In the genomic region with DNA sequence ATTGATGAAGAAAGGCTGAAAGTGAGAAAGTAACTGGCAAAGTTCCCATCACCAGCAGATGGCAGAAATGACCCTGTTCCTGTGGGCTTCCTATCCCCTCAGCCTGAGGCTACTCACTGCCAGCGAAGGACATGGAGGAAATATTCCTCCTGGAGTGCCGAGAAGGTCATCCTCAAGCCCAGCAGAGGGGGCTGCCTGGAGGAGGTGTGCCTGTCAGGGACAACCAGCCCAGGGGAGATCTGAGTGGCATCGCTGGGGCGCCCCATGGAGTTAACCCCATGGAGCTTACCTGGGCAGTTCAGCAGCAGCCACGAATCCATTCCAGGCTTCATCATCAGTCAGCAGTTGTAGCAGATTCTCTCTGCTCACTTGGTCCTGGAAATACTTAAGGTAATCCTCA, we compare ENCODE assay signal across 11 cellular contexts. TPM values are rescaled to one million over a fixed set of nuclear protein-coding genes. Genes with fewer than 3 reads are reported as not detected.
DNase-seq lines count a peak whose midpoint lies in the region; ATAC-seq, FAIRE-seq and TF ChIP-seq lines count a peak whose summit lies in the region.
"Not testable (repeated sequence)": the region's sequence is repeated elsewhere in the genome, so short reads cannot be mapped to it uniquely, and the experiment has no call there.
"Had no signal": no experiment of that assay in that cellular context is flagged by ENCODE, and none has a peak within 500 bp of the region (broad histone marks: within the 10 kb centered on the region; RNA-seq: fewer than 3 reads in every experiment).

No MANE protein-coding gene starts in this region.

- TF ChIP-seq EP300 in H1 (IDR thresholded peaks at IDR 0.05; ENCODE audit: borderline replicate concordance in 1 of 2, low read depth in 2 of 2, low read length in 2 of 2) = not testable (repeated sequence)

- H3K4ac ChIP-seq in H1 (replicated peaks; ENCODE audit: insufficient read length, low read depth, low read length) = not testable (repeated sequence)

- CTCF ChIA-PET in WTC11 (lab: Charles Lee) (interaction anchor here (0.7 to 1.6 kb wide), 6 partner anchors 9 to 256 kb away, joined by 3 to 10 read pairs (median 4); partner anchors contain the start of gene APOL2), H1 (lab: Charles Lee; ENCODE audit: partially characterized antibody) (interaction anchor here (0.9 to 2.0 kb wide), 4 partner anchors 9 to 55 kb away, joined by 3 to 8 read pairs (median 6); no protein-coding TSS in a partner anchor)

- intact Hi-C loops in vagina (cut with DNase I) = not testable (repeated sequence)

- 77% methylated on average over 5 of the region's 5 CpGs; no CpG with 5 or more reads in 1 of the 2 experiments for WGBS in H1 (ENCODE audit: extremely low coverage in 1 of 2, insufficient coverage in 1 of 2, insufficient read length in 1 of 2, insufficient replicate concordance in 2 of 2, low coverage in 1 of 2, low lambda C conversion rate in 2 of 2, missing lambda C conversion rate in 1 of 2), 2 experiments

- TF ChIP-seq RAD21 in H1 (IDR thresholded peaks at IDR 0.05 in 1 of 2, conservative IDR thresholded peaks at IDR 0.05 in 1 of 2; ENCODE audit: low read depth in 2 of 2, low read length in 2 of 2) = peak; percentile 36 to 53

- H3K4me3 ChIP-seq in Loucy (ENCODE audit: low read length, poor library complexity, severe bottlenecking); H1 (ENCODE audit: extremely low read depth in 1 of 4, insufficient read depth in 2 of 4, low read depth in 3 of 4, low read length in 4 of 4); vagina: not testable (repeated sequence)

- POLR2A ChIA-PET in WTC11 (lab: Charles Lee); H1 (lab: Charles Lee; ENCODE audit: partially characterized antibody): not testable (repeated sequence)

- H3K36me3 Mint-ChIP-seq in WTC11 = peaks cover 18% of the 10 kb centered on the region
- H3K36me3 Mint-ChIP-seq in natural killer cell treated with Interleukin-12 subunit alpha and Interleukin-12 subunit beta and Interleukin-15 and Interleukin-18, amount 100 ng/mL, for 72 hours = peaks cover 54% of the 10 kb centered on the region

- not testable (repeated sequence) for H3K79me2 ChIP-seq in Loucy (ENCODE audit: insufficient read depth, low read length); H1 (ENCODE audit: control insufficient read depth in 1 of 2, insufficient read depth in 2 of 2, low read length in 2 of 2)

- H3K23ac ChIP-seq in H1 (ENCODE audit: insufficient read length) = not testable (repeated sequence)

- H3K18ac ChIP-seq in H1 (ENCODE audit: extremely low read depth, low read length) = not testable (repeated sequence)

- not testable (repeated sequence) for H2AK5ac ChIP-seq in H1 (ENCODE audit: low read depth, low read length)

- H2BK20ac ChIP-seq in H1 (ENCODE audit: low read length) = not testable (repeated sequence)

- not testable (repeated sequence) for H3K9me3 Mint-ChIP-seq in WTC11; natural killer cell treated with Interleukin-12 subunit alpha and Interleukin-12 subunit beta and Interleukin-15 and Interleukin-18, amount 100 ng/mL, for 72 hours

- not testable (repeated sequence) for H2BK15ac ChIP-seq in H1 (ENCODE audit: low read length)

- FAIRE-seq in GM12891 (lab: Jason Lieb, UNC) (peak; percentile 83), H1 (lab: Jason Lieb, UNC) (peak; percentile 100)

- not testable (repeated sequence) for H3K14ac ChIP-seq in H1 (ENCODE audit: insufficient read length)

- H3F3A ChIP-seq in Loucy (ENCODE audit: low read depth) = not testable (repeated sequence)

- H3K4me1 ChIP-seq in Loucy (ENCODE audit: insufficient read depth, low read length, poor library complexity, severe bottlenecking) = peaks cover 15% of the 10 kb centered on the region
- not testable (repeated sequence) for H3K4me1 ChIP-seq in H1 (replicated peaks in 1 of 4; ENCODE audit: control insufficient read depth in 3 of 4, insufficient read depth in 4 of 4, low read length in 3 of 4)
- peaks cover 13% of the 10 kb centered on the region for H3K4me1 ChIP-seq in vagina

- not testable (repeated sequence) for H3K4me3 Mint-ChIP-seq in WTC11; natural killer cell treated with Interleukin-12 subunit alpha and Interleukin-12 subunit beta and Interleukin-15 and Interleukin-18, amount 100 ng/mL, for 72 hours

- not testable (repeated sequence) for DNase-seq in GM12891 (ENCODE audit: insufficient read length, low spot score); natural killer cell treated with Interleukin-12 subunit alpha and Interleukin-12 subunit beta and Interleukin-15 and Interleukin-18, amount 100 ng/mL, for 72 hours (ENCODE audit: low spot score)
- DNase-seq in WTC11 (ENCODE audit: low spot score) (peak; percentile 49), H1 (ENCODE audit: low read depth in 1 of 2, low spot score in 2 of 2) (peak; percentile 27 to 52), iPS-NIHi7 (ENCODE audit: extremely low spot score) (peak; percentile 35), vagina (ENCODE audit: extremely low spot score in 2 of 2) (peak; percentile 40 to 74)
- DNase-seq in activated effector memory CD4-positive, alpha-beta T cell treated with anti-CD3 and anti-CD28 coated beads, Interleukin-2, amount 50 U/mL, for 16 hours = peak; percentile 49

- not testable (repeated sequence) for H3K4me2 ChIP-seq in Loucy (ENCODE audit: low read depth, low read length, poor library complexity, severe bottlenecking); H1 (ENCODE audit: insufficient read depth in 1 of 2, low read depth in 2 of 2, low read length in 2 of 2)

- H3K9ac ChIP-seq in Loucy (ENCODE audit: low read depth, low read length, poor library complexity, severe bottlenecking); H1 (replicated peaks in 1 of 4; ENCODE audit: extremely low read depth in 1 of 4, low read depth in 3 of 4, low read length in 3 of 4): not testable (repeated sequence)

- not testable (repeated sequence) for H3K79me1 ChIP-seq in H1 (ENCODE audit: low read depth, low read length)

- H4K20me1 ChIP-seq in Loucy (ENCODE audit: insufficient read depth, low read length, poor library complexity, severe bottlenecking); H1 (replicated peaks in 1 of 2; ENCODE audit: control insufficient read depth in 1 of 2, insufficient read depth in 2 of 2, low read length in 2 of 2): not testable (repeated sequence)

- H3K36me3 ChIP-seq in Loucy (ENCODE audit: insufficient read depth, low read length); H1 (ENCODE audit: control insufficient read depth in 2 of 4, insufficient read depth in 4 of 4, low read length in 3 of 4): not testable (repeated sequence)
- peaks cover 0 to 57% of the 10 kb centered on the region in 2 donors for H3K36me3 ChIP-seq in vagina

- not testable (repeated sequence) for H4K8ac ChIP-seq in H1 (ENCODE audit: extremely low read depth, insufficient read depth, low read length)

- not testable (repeated sequence) for H3K9me2 ChIP-seq in Loucy (replicated peaks; ENCODE audit: low read depth, low read length)

- H3K4me1 Mint-ChIP-seq in WTC11 = not testable (repeated sequence)
- H3K4me1 Mint-ChIP-seq in natural killer cell treated with Interleukin-12 subunit alpha and Interleukin-12 subunit beta and Interleukin-15 and Interleukin-18, amount 100 ng/mL, for 72 hours (ENCODE audit: low read depth in 2 of 2) = peaks cover 38 to 50% of the 10 kb centered on the region in 2 donors

- H3K27ac ChIP-seq in H1 (ENCODE audit: low read depth, low read length); vagina: not testable (repeated sequence)

- not testable (repeated sequence) for H3K27ac Mint-ChIP-seq in WTC11
- H3K27ac Mint-ChIP-seq in natural killer cell treated with Interleukin-12 subunit alpha and Interleukin-12 subunit beta and Interleukin-15 and Interleukin-18, amount 100 ng/mL, for 72 hours = peak overlapping the region; percentile 20 to 78

- H2BK120ac ChIP-seq in H1 (replicated peaks; ENCODE audit: low read depth, low read length) = not testable (repeated sequence)

- not testable (repeated sequence) for H2AFZ ChIP-seq in Loucy (ENCODE audit: low read length); H1 (ENCODE audit: low read length)

- H3K27me3 Mint-ChIP-seq in WTC11 (ENCODE audit: low read depth); natural killer cell treated with Interleukin-12 subunit alpha and Interleukin-12 subunit beta and Interleukin-15 and Interleukin-18, amount 100 ng/mL, for 72 hours: not testable (repeated sequence)

- not testable (repeated sequence) for H3K23me2 ChIP-seq in H1 (ENCODE audit: low read depth, low read length)

- H4K5ac ChIP-seq in H1 (ENCODE audit: insufficient read length, low read depth, low read length) = not testable (repeated sequence)

- H3K27me3 ChIP-seq in Loucy (ENCODE audit: insufficient read depth, low read length, poor library complexity, severe bottlenecking); H1 (replicated peaks in 1 of 4; ENCODE audit: control insufficient read depth in 3 of 4, extremely low read depth in 1 of 4, insufficient read depth in 3 of 4, low read length in 3 of 4); vagina: not testable (repeated sequence)

- TF ChIP-seq CTCF in Loucy (conservative IDR thresholded peaks at IDR 0.05; ENCODE audit: low read length) (0 out of 2 replicates have a peak, but pooled peaks have one; percentile 18), H1 (IDR thresholded peaks at IDR 0.05; ENCODE audit: control extremely low read depth in 1 of 3, insufficient read depth in 1 of 3, low read depth in 1 of 3, low read length in 3 of 3) (peak; percentile 30 to 50 (median 44))
- not testable (repeated sequence) for TF ChIP-seq CTCF in WTC11 (IDR thresholded peaks at IDR 0.05); vagina (IDR thresholded peaks at IDR 0.05)

- not testable (repeated sequence) for H3K56ac ChIP-seq in H1 (replicated peaks; ENCODE audit: insufficient read length, low read depth, low read length)

- ATAC-seq in WTC11 = peak; percentile 97
- ATAC-seq in natural killer cell treated with Interleukin-12 subunit alpha and Interleukin-12 subunit beta and Interleukin-15 and Interleukin-18, amount 100 ng/mL, for 72 hours = not testable (repeated sequence)

- not testable (repeated sequence) for H3K9me3 ChIP-seq in Loucy (ENCODE audit: insufficient read depth, low read depth, low read length); H1 (ENCODE audit: insufficient read depth in 2 of 2, low read depth in 1 of 2, low read length in 1 of 2); vagina

- not testable (repeated sequence) for H2BK12ac ChIP-seq in H1 (ENCODE audit: low read depth, low read length)

- not testable (repeated sequence) for TF ChIP-seq POLR2A in GM12891 (IDR thresholded peaks at IDR 0.05; ENCODE audit: low read depth, low read length); H1 (IDR thresholded peaks at IDR 0.05; ENCODE audit: control extremely low read depth in 1 of 2, low read depth in 2 of 2, low read length in 2 of 2); vagina (IDR thresholded peaks at IDR 0.05)

- not testable (repeated sequence) for H2BK5ac ChIP-seq in H1 (ENCODE audit: low read depth, low read length)

- not testable (repeated sequence) for H4K91ac ChIP-seq in H1 (replicated peaks; ENCODE audit: insufficient read length, low read length)

RNA-seq across cellular contexts. Expression of gene APOL2, which starts 8.3 kb away (rescaled TPM):
- 22.2 TPM for polyA plus RNA-seq in GM12891 (2012; ENCODE audit: low read depth, missing spikeins)
- total RNA-seq in WTC11 (2021) (11.2 to 12.5 TPM (median 12.4 TPM) in 3 replicates), vagina (63.8 TPM)
- total RNA-seq in H1 (2021; fragmentation: NEBNext Ultra II Directional; extraction: Animal tissue kit (Norgen Biotek cat#: 25700)) = 11.0 and 12.0 TPM in 2 replicates
- polyA plus RNA-seq in H1 (2011; rRNA removed) = 7.8 and 8.1 TPM in 2 replicates
- polyA plus RNA-seq in H1 (2011; cell fraction: cytosol; rRNA removed) = 10.3 TPM
- polyA plus RNA-seq in H1 (2011; cell fraction: nucleus; rRNA removed) = 14.1 TPM
- polyA plus RNA-seq in H1 (2012, experiment 1 of 2) = 13.9 to 18.7 TPM (median 16.3 TPM) in 4 replicates
- 3.6 TPM for polyA plus RNA-seq in H1 (2012, experiment 2 of 2)
- polyA plus RNA-seq in H1 (2013, experiment 1 of 2) = 5.3 TPM
- 4.5 TPM for polyA plus RNA-seq in H1 (2013, experiment 2 of 2)
- 16.0 and 25.7 TPM in 2 replicates for polyA minus RNA-seq in H1 (2011; rRNA and poly(A)+ RNA removed)
- polyA minus RNA-seq in H1 (2011; cell fraction: cytosol; rRNA and poly(A)+ RNA removed) = 7.4 TPM
- 8.8 TPM for polyA minus RNA-seq in H1 (2011; cell fraction: nucleus; rRNA and poly(A)+ RNA removed)
- 100 to 1,000 TPM in 1 of 2 donors, 10 to 100 TPM in 1; 92.1 to 231 TPM for total RNA-seq in natural killer cell treated with Interleukin-12 subunit alpha and Interleukin-12 subunit beta and Interleukin-15 and Interleukin-18, amount 100 ng/mL, for 72 hours

RNA-seq across cellular contexts. Expression of gene APOL1, which starts 21.9 kb away (rescaled TPM):
- polyA plus RNA-seq in GM12891 (2012; ENCODE audit: low read depth, missing spikeins) = 46.5 TPM
- 0.27 to 0.41 TPM (median 0.35 TPM) in 3 replicates for total RNA-seq in WTC11 (2021)
- not detected in 2 replicates for total RNA-seq in H1 (2021; fragmentation: NEBNext Ultra II Directional; extraction: Animal tissue kit (Norgen Biotek cat#: 25700))
- polyA plus RNA-seq in H1 (2011; rRNA removed) = not detected in 2 replicates
- 0.05 TPM for polyA plus RNA-seq in H1 (2011; cell fraction: cytosol; rRNA removed)
- not detected for polyA plus RNA-seq in H1 (2011; cell fraction: nucleus; rRNA removed)
- polyA plus RNA-seq in H1 (2012, experiment 1 of 2) = not detected in 4 replicates
- polyA plus RNA-seq in H1 (2012, experiment 2 of 2) = not detected
- polyA plus RNA-seq in H1 (2013, experiment 1 of 2) = not detected
- not detected for polyA plus RNA-seq in H1 (2013, experiment 2 of 2)
- polyA minus RNA-seq in H1 (2011; rRNA and poly(A)+ RNA removed) = not detected in 2 replicates
- not detected for polyA minus RNA-seq in H1 (2011; cell fraction: cytosol; rRNA and poly(A)+ RNA removed)
- not detected for polyA minus RNA-seq in H1 (2011; cell fraction: nucleus; rRNA and poly(A)+ RNA removed)
- total RNA-seq in natural killer cell treated with Interleukin-12 subunit alpha and Interleukin-12 subunit beta and Interleukin-15 and Interleukin-18, amount 100 ng/mL, for 72 hours = 100 to 1,000 TPM in 1 of 2 donors, 10 to 100 TPM in 1; 42.2 to 129 TPM
- 28.5 TPM for total RNA-seq in vagina

RNA-seq across cellular contexts. Expression of gene APOL4, which starts 29.4 kb away (rescaled TPM):
- polyA plus RNA-seq in GM12891 (2012; ENCODE audit: low read depth, missing spikeins) = 0.14 TPM
- total RNA-seq in WTC11 (2021) (0.07 to 0.31 TPM in 2 of 3 replicates, not detected in the other), vagina (4.2 TPM)
- total RNA-seq in H1 (2021; fragmentation: NEBNext Ultra II Directional; extraction: Animal tissue kit (Norgen Biotek cat#: 25700)) = not detected in 2 replicates
- 0.02 TPM in 1 of 2 replicates, not detected in the other for polyA plus RNA-seq in H1 (2011; rRNA removed)
- polyA plus RNA-seq in H1 (2011; cell fraction: cytosol; rRNA removed) = not detected
- not detected for polyA plus RNA-seq in H1 (2011; cell fraction: nucleus; rRNA removed)
- polyA plus RNA-seq in H1 (2012, experiment 1 of 2) = not detected in 4 replicates
- polyA plus RNA-seq in H1 (2012, experiment 2 of 2) = 0.08 TPM
- not detected for polyA plus RNA-seq in H1 (2013, experiment 1 of 2)
- 0.02 TPM for polyA plus RNA-seq in H1 (2013, experiment 2 of 2)
- polyA minus RNA-seq in H1 (2011; rRNA and poly(A)+ RNA removed) = 0.66 TPM in 1 of 2 replicates, not detected in the other
- polyA minus RNA-seq in H1 (2011; cell fraction: cytosol; rRNA and poly(A)+ RNA removed) = not detected
- not detected for polyA minus RNA-seq in H1 (2011; cell fraction: nucleus; rRNA and poly(A)+ RNA removed)
- total RNA-seq in natural killer cell treated with Interleukin-12 subunit alpha and Interleukin-12 subunit beta and Interleukin-15 and Interleukin-18, amount 100 ng/mL, for 72 hours = 1 to 10 TPM in 1 of 2 donors, under 1 TPM in 1; 0.64 to 1.5 TPM
- total RNA-seq: A172; CD4-positive, CD25-positive, alpha-beta regulatory T cell; IMR-90 had no signal
- polyA plus RNA-seq: CD4-positive, CD25-positive, alpha-beta regulatory T cell had no signal

Comparison
In these comparisons a context has a peak if more than half of its experiments do, and no peak if none do; other contexts are left out.
1. RNA of gene APOL1, which starts 21.9 kb away (total RNA-seq): 42.2 to 129 TPM in natural killer cell treated with Interleukin-12 subunit alpha and Interleukin-12 subunit beta and Interleukin-15 and Interleukin-18, amount 100 ng/mL, for 72 hours and 28.5 TPM in vagina (single experiment); 0.27 to 0.41 TPM in WTC11 and not detected in H1; every median in the first group is over 10 times any median in the second.